2 cellular contexts compared by ENCODE assay signal in genomic region chr5:174293481-174293880, GRCh38.
TF ChIP-seq lines count a peak whose summit lies in the region.

No MANE protein-coding gene starts in this region.

TF ChIP-seq in HCT116, 20 proteins besides CTCF, POLR2A, EP300 and RAD21 (continued from another document):
- TF ChIP-seq ATF3 (IDR thresholded peaks at IDR 0.05) (no peak), MAX (IDR thresholded peaks at IDR 0.05) (no peak), CBX3 (IDR thresholded peaks at IDR 0.05; ENCODE audit: low read depth) (no peak), ZFX (IDR thresholded peaks at IDR 0.05) (no peak), ZBTB33 (IDR thresholded peaks at IDR 0.05; ENCODE audit: extremely low read depth, insufficient replicate concordance, low read length) (no peak), REST (IDR thresholded peaks at IDR 0.05; ENCODE audit: low read depth) (no peak)

TF ChIP-seq in H1, 55 proteins besides CTCF, POLR2A, EP300 and RAD21 (continued from another document):
- TF ChIP-seq JUN (IDR thresholded peaks at IDR 0.05; ENCODE audit: low read depth, low read length) (no peak), RFX5 (IDR thresholded peaks at IDR 0.05; ENCODE audit: borderline replicate concordance, low read depth, low read length) (no peak), EGR1 (IDR thresholded peaks at IDR 0.05; ENCODE audit: borderline replicate concordance, low read depth, low read length) (no peak), NANOG (IDR thresholded peaks at IDR 0.05; ENCODE audit: insufficient read depth, low read depth, low read length, poor library complexity, severe bottlenecking) (no peak), SIX5 (IDR thresholded peaks at IDR 0.05; ENCODE audit: low read depth, low read length) (no peak), SIN3A (conservative IDR thresholded peaks at IDR 0.05 in 1 of 2, IDR thresholded peaks at IDR 0.05 in 1 of 2; ENCODE audit: low read depth in 1 of 2, low read length in 2 of 2) (no peak), JUND (IDR thresholded peaks at IDR 0.05; ENCODE audit: low read length) (no peak)
TF ChIP-seq in H1: peak in this region for 0.
